Comparison of ENCODE assay signal across 19 cellular contexts in the genomic region with DNA sequence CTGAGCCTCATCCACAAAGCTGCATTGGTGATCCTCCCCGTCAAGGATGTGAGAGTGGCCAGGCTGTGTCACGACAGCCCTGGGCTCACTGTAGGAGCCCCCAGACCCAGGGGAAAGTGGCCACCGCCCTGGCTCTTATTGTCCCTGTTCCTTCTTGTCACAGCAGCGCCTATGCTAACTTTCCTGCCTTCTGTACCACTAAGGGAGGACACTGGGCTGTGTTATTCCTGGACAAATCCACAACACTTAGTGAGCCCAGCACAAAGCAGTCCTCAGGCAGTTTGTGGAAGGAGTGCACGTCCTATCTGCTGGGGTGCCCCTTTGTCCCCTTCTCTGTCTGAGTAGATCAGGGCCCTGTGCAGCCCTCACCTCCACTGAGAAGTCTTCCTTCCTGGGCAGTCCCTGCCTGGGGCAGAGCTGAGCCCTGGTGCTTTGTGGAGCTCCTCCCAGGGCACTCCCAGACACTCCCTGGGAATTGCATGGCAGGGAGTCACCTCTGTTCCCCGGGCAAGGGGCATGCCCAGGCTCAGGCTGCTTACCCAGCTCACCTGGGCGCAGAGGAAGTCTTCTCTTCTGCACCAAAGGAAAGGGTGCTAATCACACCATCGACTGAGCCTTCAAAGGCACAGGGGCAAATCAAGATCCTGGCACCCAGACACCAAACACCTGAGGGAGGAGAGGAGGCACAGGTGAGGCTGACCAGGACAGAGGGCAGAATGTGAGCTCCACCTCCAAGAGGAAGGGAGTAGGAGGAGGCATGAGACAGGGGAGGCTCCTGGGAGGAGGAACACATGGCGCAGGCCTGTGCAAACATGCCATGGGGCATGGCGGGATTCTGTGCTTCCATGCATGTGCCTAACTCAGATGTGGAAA.
A peak's percentile ranks its signal among the peaks of the same experiment; 100 is the strongest.
DNase-seq lines count a peak whose midpoint lies in the region; FAIRE-seq and TF ChIP-seq lines count a peak whose summit lies in the region.
"Had no signal": no experiment of that assay in that cellular context is flagged by ENCODE, and none has a peak within 500 bp of the region (broad histone marks: within the 10 kb centered on the region; RNA-seq: fewer than 3 reads in every experiment).

No MANE protein-coding gene starts in this region.

- H3K9ac ChIP-seq in kidney (ENCODE audit: low read length in 2 of 2), result no peak overlapping the region
- H3K9ac ChIP-seq: KMS-11 had no signal

- intact Hi-C loops in OCI-LY7 (cut with micrococcal nuclease; ENCODE audit: unreplicated experiment) (no loop called here), kidney (cut with DNase I) (no loop called here)

- CTCF ChIA-PET in OCI-LY7 (lab: Charles Lee; ENCODE audit: unreplicated experiment), result no interaction called here

- H3K9me2 ChIP-seq in OCI-LY7 (ENCODE audit: insufficient read depth, low read length), result no peaks in the 10 kb centered on the region

- no TSS peak for BruUV-seq in OCI-LY7 (replicated peaks; lab: Mats Ljungman, UMichigan)

- TF ChIP-seq CTCF in OCI-LY7 (conservative IDR thresholded peaks at IDR 0.05; ENCODE audit: low read length) (no peak), kidney (IDR thresholded peaks at IDR 0.05; ENCODE audit: borderline replicate concordance, extremely low read depth, insufficient read depth) (no peak), osteoblast (IDR thresholded peaks at IDR 0.05; ENCODE audit: extremely low read depth, low read depth, low read length) (no peak)

- H3K9me3 ChIP-seq in OCI-LY7 (ENCODE audit: low read length) (no peaks in the 10 kb centered on the region), kidney (ENCODE audit: control insufficient read depth in 1 of 2, low read length in 2 of 2) (no peaks in the 10 kb centered on the region), osteoblast (ENCODE audit: low read depth, low read length) (no peaks in the 10 kb centered on the region)

- H3K4me3 ChIP-seq in OCI-LY7 (ENCODE audit: low read depth, low read length, poor library complexity, severe bottlenecking) (no peak overlapping the region), kidney (ENCODE audit: low read length in 2 of 2) (no peak overlapping the region), skin epidermis (no peak overlapping the region), osteoblast (ENCODE audit: insufficient read depth, low read length) (no peak overlapping the region)

- H3K4me1 ChIP-seq in OCI-LY7 (ENCODE audit: insufficient read depth, low read length, poor library complexity, severe bottlenecking) (peaks cover 71% of the 10 kb centered on the region), kidney (ENCODE audit: control insufficient read depth in 1 of 2, insufficient read depth in 1 of 2, low read depth in 1 of 2, low read length in 2 of 2) (peaks cover 5% of the 10 kb centered on the region in 2 donors), osteoblast (ENCODE audit: insufficient read depth, low read length) (peaks cover 3% of the 10 kb centered on the region)

- peak; percentile 23 for DNase-seq in activated CD4-positive, CD25-positive, alpha-beta regulatory T cell treated with anti-CD3 and anti-CD28 coated beads, Interleukin-2, amount 50 U/mL, for 72 hours
- no peak for DNase-seq in activated CD4-positive, CD25-positive, alpha-beta regulatory T cell (lab: John Stamatoyannopoulos, UW)
- DNase-seq in OCI-LY7 (ENCODE audit: low spot score) (no peak), kidney (peak; percentile 57), HTR-8/SVneo (ENCODE audit: insufficient read length, low spot score) (no peak), NOMO-1 treated with dmso at 0.1 percent for 144 hours (lab: John Stamatoyannopoulos, UW; ENCODE audit: unreplicated experiment) (no peak), osteoblast (ENCODE audit: insufficient read length, low spot score, missing footprints) (no peak)
- DNase-seq: activated CD8-positive, alpha-beta T cell treated with anti-CD3 and anti-CD28 coated beads for 36 hours; activated naive CD4-positive, alpha-beta T cell; brain microvascular endothelial cell; Calu3; GOT3; natural killer cell; NCI-H1417 treated with DMSO at 0.1 percent for 48 hours; NCI-H524 treated with DMSO at 0.1 percent for 48 hours; T1000 had no signal

- H4K20me1 ChIP-seq in OCI-LY7 (ENCODE audit: insufficient read depth, low read length), result no peaks in the 10 kb centered on the region
- H4K20me1 ChIP-seq in osteoblast (ENCODE audit: insufficient read depth, low read length), result no peaks in the 10 kb centered on the region

- H2AFZ ChIP-seq in OCI-LY7 (ENCODE audit: low read length), result no peak overlapping the region
- no peak overlapping the region for H2AFZ ChIP-seq in osteoblast (ENCODE audit: low read length)

- H3K36me3 ChIP-seq in OCI-LY7 (ENCODE audit: insufficient read depth, low read length) (no peaks in the 10 kb centered on the region), kidney (ENCODE audit: control insufficient read depth in 1 of 2, insufficient read depth in 2 of 2, low read length in 2 of 2) (no peaks in the 10 kb centered on the region), osteoblast (ENCODE audit: insufficient read depth, low read length) (no peaks in the 10 kb centered on the region)
- H3K36me3 ChIP-seq: brain microvascular endothelial cell had no signal

- H3K79me2 ChIP-seq in OCI-LY7 (ENCODE audit: insufficient read depth, low read depth, low read length), result no peaks in the 10 kb centered on the region
- no peaks in the 10 kb centered on the region for H3K79me2 ChIP-seq in osteoblast (ENCODE audit: insufficient read depth, low read length)

- H3K27me3 ChIP-seq in osteoblast (ENCODE audit: insufficient read depth, low read length), result peaks cover 26% of the 10 kb centered on the region
- H3K27me3 ChIP-seq: brain microvascular endothelial cell had no signal

- no peak for FAIRE-seq in kidney (lab: Jason Lieb, UNC)
- FAIRE-seq in HTR-8/SVneo (lab: Jason Lieb, UNC), result no peak
- FAIRE-seq: islet of Langerhans had no signal

- H3K27ac ChIP-seq in OCI-LY7 (ENCODE audit: low read depth, low read length, poor library complexity, severe bottlenecking), result no peak overlapping the region
- H3K27ac ChIP-seq in kidney (ENCODE audit: low read depth in 2 of 2, low read length in 2 of 2), result no peak overlapping the region
- H3K27ac ChIP-seq in skin epidermis, result peak overlapping the region in 20 of 21 experiments; percentile 36 to 89 (median 70)
- no peak overlapping the region for H3K27ac ChIP-seq in osteoblast (ENCODE audit: low read depth, low read length)
- H3K27ac ChIP-seq: brain microvascular endothelial cell, KMS-11 had no signal

- POLR2A ChIA-PET in OCI-LY7 (lab: Charles Lee), result interaction anchor here (0.6 to 2.8 kb wide), 4 partner anchors 9 to 308 kb away, joined by 3 to 15 read pairs (median 6); no protein-coding TSS in a partner anchor

- H3K4me2 ChIP-seq in OCI-LY7 (ENCODE audit: low read length) (peak overlapping the region; percentile 60; the same call in 1 of the 2 replicates), osteoblast (ENCODE audit: insufficient read depth, low read length) (no peak overlapping the region)
- H3K4me2 ChIP-seq: KMS-11 had no signal

Comparison
In these comparisons a context has a peak if more than half of its experiments do, and no peak if none do; other contexts are left out.
1. DNase-seq: peak in activated CD4-positive, CD25-positive, alpha-beta regulatory T cell treated with anti-CD3 and anti-CD28 coated beads, Interleukin-2, amount 50 U/mL, for 72 hours (single experiment) and kidney (single experiment); none in activated CD4-positive, CD25-positive, alpha-beta regulatory T cell (0 of 4), OCI-LY7 (single experiment), HTR-8/SVneo (single experiment), NOMO-1 treated with dmso at 0.1 percent for 144 hours (single experiment) and osteoblast (single experiment).
2. H3K27ac ChIP-seq: peak in skin epidermis (20 of 21); none in OCI-LY7 (single experiment), kidney (0 of 2) and osteoblast (single experiment).